In the genomic region with DNA sequence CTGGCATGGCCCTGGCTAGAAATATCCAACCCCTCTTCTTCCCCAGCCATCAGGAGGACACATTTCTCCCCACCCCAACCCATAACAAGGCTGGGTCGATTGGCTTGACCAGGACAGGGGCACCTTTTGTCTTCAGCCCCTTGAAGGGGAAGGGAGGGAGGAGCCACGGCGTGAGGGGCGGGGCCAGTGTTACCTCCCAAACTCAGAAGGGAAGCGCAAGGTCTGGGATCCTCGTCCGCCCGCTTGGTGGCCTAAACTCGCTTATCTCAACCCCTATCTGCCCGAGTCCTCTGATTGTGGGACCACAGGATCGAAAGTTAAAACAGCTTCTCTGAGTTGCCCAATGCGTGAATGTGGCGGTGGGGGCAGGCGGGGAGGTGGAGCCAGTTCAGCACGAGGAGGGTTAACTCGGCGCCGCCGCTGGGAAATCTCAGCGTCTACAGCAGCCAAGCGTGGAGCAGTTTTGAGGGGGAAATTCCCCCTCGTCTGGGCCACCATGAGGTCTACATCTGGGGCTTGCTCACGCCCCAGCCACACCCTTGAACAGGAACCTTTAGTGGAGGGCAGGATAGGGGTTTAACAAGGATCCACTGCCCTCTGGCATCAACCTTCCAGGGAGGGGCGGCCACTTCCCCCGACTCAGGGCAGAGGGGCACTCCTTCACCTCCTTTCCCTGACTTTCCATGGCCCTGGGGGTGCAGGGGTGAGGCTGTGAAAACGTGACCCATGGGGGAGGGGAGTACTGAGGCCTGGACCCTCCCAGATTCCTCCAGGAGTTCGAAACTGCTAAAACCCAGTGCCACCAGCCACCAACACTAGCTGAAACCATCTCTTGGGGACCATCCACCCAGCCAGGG, we compare ENCODE assay signal across 8 cellular contexts. TPM values are rescaled to one million over a fixed set of nuclear protein-coding genes. Genes with fewer than 3 reads are reported as not detected.
DNase-seq lines count a peak whose midpoint lies in the region; ATAC-seq and TF ChIP-seq lines count a peak whose summit lies in the region.

No MANE protein-coding gene starts in this region.

- H3K36me3 ChIP-seq in BJ (ENCODE audit: control insufficient read depth, insufficient read depth, low read length) (peaks cover 22% of the 10 kb centered on the region), HUES64 (ENCODE audit: insufficient read depth, low read length) (peaks cover 18% of the 10 kb centered on the region), liver (ENCODE audit: control insufficient read depth in 4 of 4, insufficient read depth in 3 of 4, low read depth in 1 of 4, low read length in 3 of 4) (peaks cover 11 to 21% (median 15%) of the 10 kb centered on the region in 4 donors)

- POLR2A ChIA-PET in BJ (lab: Charles Lee) (interaction anchor here (0.5 to 1.6 kb wide), 2 partner anchors 22 to 25 kb away, joined by 12 to 20 read pairs; partner anchors contain the start of gene NAB2), WTC11 (lab: Charles Lee) (interaction anchor here (1.0 to 3.9 kb wide), 9 partner anchors 11 to 921 kb away, joined by 3 to 65 read pairs (median 13); partner anchors contain the start of genes LRP1, NAB2, NEMP1 and SMARCC2)

- no peaks in the 10 kb centered on the region for H3K27me3 ChIP-seq in BJ (ENCODE audit: control insufficient read depth, insufficient read depth, low read length)
- H3K27me3 ChIP-seq in HUES64 (ENCODE audit: insufficient read depth, low read length) = no peaks in the 10 kb centered on the region
- no peaks in the 10 kb centered on the region for H3K27me3 ChIP-seq in liver (ENCODE audit: control insufficient read depth in 4 of 4, insufficient read depth in 4 of 4, low read length in 3 of 4)

- peaks cover 36% of the 10 kb centered on the region for H3K4me1 Mint-ChIP-seq in WTC11

- no peaks in the 10 kb centered on the region for H3K27me3 Mint-ChIP-seq in WTC11 (ENCODE audit: low read depth)

- TF ChIP-seq CTCF in BJ (IDR thresholded peaks at IDR 0.05; ENCODE audit: insufficient read depth, low read depth, low read length) (peak; percentile 5; the same call in 1 of the 2 replicates), WTC11 (IDR thresholded peaks at IDR 0.05) (no peak), choroid plexus epithelial cell (conservative IDR thresholded peaks at IDR 0.05; ENCODE audit: low read depth, low read length) (no peak), liver (IDR thresholded peaks at IDR 0.05; ENCODE audit: low read depth, low read length, missing input control) (no peak)

- H3K9ac ChIP-seq in HUES64 (ENCODE audit: low read depth, low read length) (peak overlapping the region; percentile 75), liver (ENCODE audit: low read depth in 1 of 2, low read length in 2 of 2) (peak overlapping the region; percentile 98 to 99)

- peaks cover 15% of the 10 kb centered on the region for H3K4me1 ChIP-seq in HUES64 (ENCODE audit: insufficient read depth, low read length)
- peaks cover 7 to 45% (median 33%) of the 10 kb centered on the region in 4 donors for H3K4me1 ChIP-seq in liver (ENCODE audit: control insufficient read depth in 4 of 4, insufficient read depth in 4 of 4, low read length in 3 of 4)

- peak overlapping the region; percentile 73 for H3K4me3 ChIP-seq in BJ (ENCODE audit: low read depth, low read length)
- peak overlapping the region; percentile 50 for H3K4me3 ChIP-seq in HUES64 (ENCODE audit: low read length)
- peak overlapping the region; percentile 87 for H3K4me3 ChIP-seq in choroid plexus epithelial cell (ENCODE audit: low read depth, low read length)
- H3K4me3 ChIP-seq in liver (ENCODE audit: low read depth in 1 of 3, low read length in 3 of 3) = peak overlapping the region; percentile 71 to 93 (median 86)

- no peaks in the 10 kb centered on the region for H3K9me3 Mint-ChIP-seq in WTC11

- ATAC-seq in GM19438 (IDR thresholded peaks at IDR 0.05; ENCODE audit: low read depth, unreplicated experiment) = peak; percentile 45
- ATAC-seq in WTC11 = peak; percentile 75

- H3K4me3 Mint-ChIP-seq in WTC11 = peak overlapping the region; percentile 72

- WGBS in HUES64 = 4% methylated on average over 27 of the region's 27 CpGs
- under 1% methylated on average over 27 of the region's 27 CpGs for WGBS in liver

- peak in 1 of 2 donors; percentile 60 for TF ChIP-seq RAD21 in liver (IDR thresholded peaks at IDR 0.05)

- H3K9me3 ChIP-seq in HUES64 (ENCODE audit: insufficient read depth, low read depth, low read length) (no peaks in the 10 kb centered on the region), liver (ENCODE audit: control insufficient read depth in 4 of 4, low read length in 3 of 4) (no peaks in the 10 kb centered on the region)

- H3K27ac ChIP-seq in HUES64 (ENCODE audit: low read depth, low read length) (peak overlapping the region; percentile 90), liver (ENCODE audit: low read depth in 1 of 2, low read length in 2 of 2) (peak overlapping the region; percentile 99)

- peaks cover 5% of the 10 kb centered on the region for H3K36me3 Mint-ChIP-seq in WTC11

- peak overlapping the region; percentile 98 for H3K27ac Mint-ChIP-seq in WTC11

- DNase-seq in BJ (ENCODE audit: low read depth) (no peak), WTC11 (ENCODE audit: low spot score) (peak; percentile 93), choroid plexus epithelial cell (ENCODE audit: low read depth) (peak; percentile 41), NCI-H748 (lab: John Stamatoyannopoulos, UW; ENCODE audit: unreplicated experiment) (no peak)
- DNase-seq in stimulated activated CD8-positive, alpha-beta memory T cell treated with anti-CD3 and anti-CD28 coated beads, Interleukin-12 subunit alpha, Interleukin-12 subunit beta, amount 100 ng/mL, for 4 hours (ENCODE audit: low read depth) = peak; percentile 64

- CTCF ChIA-PET in BJ (lab: Yijun Ruan, JAX) (interaction anchor here (0.7 to 10.0 kb wide), 17 partner anchors 12 to 132 kb away, joined by 3 to 199 read pairs (median 18); partner anchors contain the start of genes LRP1, LRP1-AS, NAB2 and NEMP1), WTC11 (lab: Charles Lee) (interaction anchor here (1.1 to 5.7 kb wide), 20 partner anchors 8 to 474 kb away, joined by 5 to 270 read pairs (median 25); partner anchors contain the start of genes LRP1, MYO1A, NAB2 and NEMP1)

TF ChIP-seq in liver, 16 proteins besides CTCF, POLR2A, EP300 and RAD21:
- TF ChIP-seq YY1 (IDR thresholded peaks at IDR 0.05) (no peak), SP1 (IDR thresholded peaks at IDR 0.05) (peak; percentile 21), RXRA (IDR thresholded peaks at IDR 0.05) (peak in 1 of 2 donors; percentile 34), NR2F2 (IDR thresholded peaks at IDR 0.05) (peak; percentile 11), FOXA2 (IDR thresholded peaks at IDR 0.05) (no peak), HNF4A (conservative IDR thresholded peaks at IDR 0.05) (peak; percentile 40 to 55), EGR1 (IDR thresholded peaks at IDR 0.05; ENCODE audit: low read depth in 2 of 2) (peak in 1 of 2 donors; percentile 29)

RNA-seq across cellular contexts. Expression of gene STAT6, which starts 0.7 kb away (rescaled TPM):
- polyA plus RNA-seq in BJ (2011; rRNA removed) (110 and 177 TPM in 2 replicates), liver (10 to 100 TPM; 33.2 to 57.4 TPM)
- polyA minus RNA-seq in BJ (2011; rRNA and poly(A)+ RNA removed) = 71.4 and 108 TPM in 2 replicates
- polyA plus RNA-seq in HUES64 (2013, experiment 1 of 2) = 24.3 TPM
- 28.5 TPM for polyA plus RNA-seq in HUES64 (2013, experiment 2 of 2)
- total RNA-seq in WTC11 (2021) (47.0 to 50.0 TPM (median 48.9 TPM) in 3 replicates), liver (10 to 100 TPM; 27.4 to 54.0 TPM)

RNA-seq across cellular contexts. Expression of gene LRP1, which starts 17.9 kb away (rescaled TPM):
- polyA plus RNA-seq in BJ (2011; rRNA removed) (58.5 and 117 TPM in 2 replicates), liver (100 to 1,000 TPM in 1 of 2 donors, 10 to 100 TPM in 1; 87.5 to 127 TPM)
- 200 and 323 TPM in 2 replicates for polyA minus RNA-seq in BJ (2011; rRNA and poly(A)+ RNA removed)
- 30.2 TPM for polyA plus RNA-seq in HUES64 (2013, experiment 1 of 2)
- 32.8 TPM for polyA plus RNA-seq in HUES64 (2013, experiment 2 of 2)
- total RNA-seq in WTC11 (2021) (107 to 120 TPM (median 112 TPM) in 3 replicates), liver (100 to 1,000 TPM; 151 to 375 TPM)

RNA-seq across cellular contexts. Expression of gene NAB2, which starts 21.5 kb away (rescaled TPM):
- polyA plus RNA-seq in BJ (2011; rRNA removed) (41.7 and 50.2 TPM in 2 replicates), liver (1 to 10 TPM; 1.9 to 8.6 TPM)
- 40.1 and 65.0 TPM in 2 replicates for polyA minus RNA-seq in BJ (2011; rRNA and poly(A)+ RNA removed)
- polyA plus RNA-seq in HUES64 (2013, experiment 1 of 2) = 16.1 TPM
- polyA plus RNA-seq in HUES64 (2013, experiment 2 of 2) = 20.5 TPM
- total RNA-seq in WTC11 (2021) (16.5 to 20.5 TPM (median 17.2 TPM) in 3 replicates), liver (1 to 10 TPM; 3.9 to 10.0 TPM)

RNA-seq across cellular contexts. Expression of gene NEMP1, which starts 31.8 kb away (rescaled TPM):
- polyA plus RNA-seq in BJ (2011; rRNA removed) (6.7 and 12.0 TPM in 2 replicates), liver (1 to 10 TPM; 1.4 to 2.5 TPM)
- polyA minus RNA-seq in BJ (2011; rRNA and poly(A)+ RNA removed) = 5.0 and 6.5 TPM in 2 replicates
- 20.3 TPM for polyA plus RNA-seq in HUES64 (2013, experiment 1 of 2)
- 22.6 TPM for polyA plus RNA-seq in HUES64 (2013, experiment 2 of 2)
- total RNA-seq in WTC11 (2021) (38.3 to 41.9 TPM (median 39.6 TPM) in 3 replicates), liver (10 to 100 TPM in 1 of 2 donors, 1 to 10 TPM in 1; 3.8 to 10.9 TPM)

RNA-seq across cellular contexts. Expression of gene LRP1-AS, which starts 37.0 kb away (rescaled TPM):
- polyA plus RNA-seq in BJ (2011; rRNA removed) (not detected in 2 replicates), liver (not detected)
- not detected in 2 replicates for polyA minus RNA-seq in BJ (2011; rRNA and poly(A)+ RNA removed)
- polyA plus RNA-seq in HUES64 (2013, experiment 1 of 2) = not detected
- polyA plus RNA-seq in HUES64 (2013, experiment 2 of 2) = not detected
- total RNA-seq in WTC11 (2021) (not detected in 3 replicates), liver (not detected)

Comparison
In these comparisons a context has a peak if more than half of its experiments do, and no peak if none do; other contexts are left out.
1. DNase-seq: peak in WTC11 (single experiment), choroid plexus epithelial cell (single experiment) and stimulated activated CD8-positive, alpha-beta memory T cell treated with anti-CD3 and anti-CD28 coated beads, Interleukin-12 subunit alpha, Interleukin-12 subunit beta, amount 100 ng/mL, for 4 hours (single experiment); none in BJ (single experiment) and NCI-H748 (single experiment).
2. Peak in every context shown above with its lines, with median percentiles within 50 percentile points of each other: H3K4me3 ChIP-seq.